ENCODE assay signal across 10 cellular contexts in the genomic region with DNA sequence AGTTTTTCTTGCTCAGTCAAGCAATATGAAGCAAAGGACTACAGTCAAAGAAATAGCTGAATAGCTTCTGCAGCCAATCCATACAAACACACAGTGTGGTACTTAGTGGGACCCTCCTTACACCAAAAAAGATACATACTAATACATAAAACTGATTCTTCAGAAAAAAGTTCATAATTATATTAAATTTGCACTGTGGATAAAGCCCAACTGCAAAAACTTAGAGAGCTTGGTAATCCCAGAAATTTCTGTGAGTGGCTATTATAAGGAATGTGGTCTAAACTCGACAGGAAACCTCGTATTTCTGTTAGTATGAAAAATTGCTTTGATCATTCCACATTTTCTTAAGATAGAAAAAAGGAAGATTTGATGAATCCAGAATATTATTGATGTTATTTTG.
"Had no signal": no experiment of that assay in that cellular context is flagged by ENCODE, and none has a peak within 500 bp of the region (broad histone marks: within the 10 kb centered on the region; RNA-seq: fewer than 3 reads in every experiment).

No MANE protein-coding gene starts in this region.

- H3K4me2 ChIP-seq: GM23338 had no signal

- H3K27ac ChIP-seq: GM23248 had no signal

- H3K9me3 ChIP-seq: HAP-1 had no signal

- H2AFZ ChIP-seq: GM23248, GM23338 had no signal

- DNase-seq: GM23248, GOT3, H7, H9, HCEC 1CT, HFFc6 had no signal

- FAIRE-seq: H54 had no signal

- H3K9ac ChIP-seq: GM23248 had no signal

- H3K36me3 ChIP-seq: HAP-1 had no signal

- H3K4me3 ChIP-seq: GM23248, GM23338, HAP-1 had no signal

- ATAC-seq: GM23338, HCT116 had no signal

- H3K4me1 ChIP-seq: HAP-1 had no signal
